1 cellular context compared by ENCODE assay signal in the genomic region with DNA sequence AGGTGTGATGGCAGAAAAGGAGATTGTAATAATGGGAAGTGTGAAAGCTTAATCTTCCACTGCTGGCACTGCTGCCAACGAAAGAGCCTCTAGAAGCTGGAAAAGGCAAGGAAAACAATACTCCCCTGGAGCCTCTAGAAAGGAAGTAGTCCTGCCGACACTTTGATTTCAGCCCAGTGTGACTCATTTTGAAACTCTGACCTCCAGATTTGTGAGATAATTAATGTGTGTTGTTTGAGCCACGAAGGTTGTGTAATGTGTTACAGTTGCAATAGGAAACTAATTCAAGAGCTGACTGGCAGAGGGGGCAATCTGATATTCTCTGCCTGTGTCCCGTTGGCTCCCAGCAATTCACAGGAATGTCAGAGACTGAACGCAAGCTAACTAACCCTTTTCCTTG.
A peak's percentile ranks its signal among the peaks of the same experiment; 100 is the strongest.
TF ChIP-seq lines count a peak whose summit lies in the region.

No MANE protein-coding gene starts in this region.

TF ChIP-seq in HepG2, 621 proteins besides CTCF, POLR2A, EP300 and RAD21 (continued from another document and continues in another):
- no peak for TF ChIP-seq NFE2L1 (CRISPR knock-in tag; IDR thresholded peaks at IDR 0.05; ENCODE audit: borderline replicate concordance)
- peak; percentile 25; the same call in 1 of the 2 replicates for TF ChIP-seq HNF4A (CRISPR knock-in tag; IDR thresholded peaks at IDR 0.05)
- TF ChIP-seq SIX1 (CRISPR knock-in tag; IDR thresholded peaks at IDR 0.05; ENCODE audit: borderline replicate concordance) = peak; percentile 70; the same call in 1 of the 2 replicates
- TF ChIP-seq, protein P1, sequence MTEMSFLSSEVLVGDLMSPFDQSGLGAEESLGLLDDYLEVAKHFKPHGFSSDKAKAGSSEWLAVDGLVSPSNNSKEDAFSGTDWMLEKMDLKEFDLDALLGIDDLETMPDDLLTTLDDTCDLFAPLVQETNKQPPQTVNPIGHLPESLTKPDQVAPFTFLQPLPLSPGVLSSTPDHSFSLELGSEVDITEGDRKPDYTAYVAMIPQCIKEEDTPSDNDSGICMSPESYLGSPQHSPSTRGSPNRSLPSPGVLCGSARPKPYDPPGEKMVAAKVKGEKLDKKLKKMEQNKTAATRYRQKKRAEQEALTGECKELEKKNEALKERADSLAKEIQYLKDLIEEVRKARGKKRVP (CRISPR knock-in tag; IDR thresholded peaks at IDR 0.05) = peak in 1 of 2 experiments; percentile 73; a peak in 1 of 4 replicates
- TF ChIP-seq NFIB (CRISPR knock-in tag; IDR thresholded peaks at IDR 0.05; ENCODE audit: borderline replicate concordance) = no peak
- no peak for TF ChIP-seq ATF7 (IDR thresholded peaks at IDR 0.05)
- TF ChIP-seq ATF7 (CRISPR knock-in tag; IDR thresholded peaks at IDR 0.05) = no peak
- TF ChIP-seq, protein P2, sequence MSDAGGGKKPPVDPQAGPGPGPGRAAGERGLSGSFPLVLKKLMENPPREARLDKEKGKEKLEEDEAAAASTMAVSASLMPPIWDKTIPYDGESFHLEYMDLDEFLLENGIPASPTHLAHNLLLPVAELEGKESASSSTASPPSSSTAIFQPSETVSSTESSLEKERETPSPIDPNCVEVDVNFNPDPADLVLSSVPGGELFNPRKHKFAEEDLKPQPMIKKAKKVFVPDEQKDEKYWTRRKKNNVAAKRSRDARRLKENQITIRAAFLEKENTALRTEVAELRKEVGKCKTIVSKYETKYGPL (CRISPR knock-in tag; IDR thresholded peaks at IDR 0.05) = no peak
- no peak for TF ChIP-seq ZNF749 (CRISPR knock-in tag; IDR thresholded peaks at IDR 0.05; ENCODE audit: borderline replicate concordance)
- TF ChIP-seq, protein P3, sequence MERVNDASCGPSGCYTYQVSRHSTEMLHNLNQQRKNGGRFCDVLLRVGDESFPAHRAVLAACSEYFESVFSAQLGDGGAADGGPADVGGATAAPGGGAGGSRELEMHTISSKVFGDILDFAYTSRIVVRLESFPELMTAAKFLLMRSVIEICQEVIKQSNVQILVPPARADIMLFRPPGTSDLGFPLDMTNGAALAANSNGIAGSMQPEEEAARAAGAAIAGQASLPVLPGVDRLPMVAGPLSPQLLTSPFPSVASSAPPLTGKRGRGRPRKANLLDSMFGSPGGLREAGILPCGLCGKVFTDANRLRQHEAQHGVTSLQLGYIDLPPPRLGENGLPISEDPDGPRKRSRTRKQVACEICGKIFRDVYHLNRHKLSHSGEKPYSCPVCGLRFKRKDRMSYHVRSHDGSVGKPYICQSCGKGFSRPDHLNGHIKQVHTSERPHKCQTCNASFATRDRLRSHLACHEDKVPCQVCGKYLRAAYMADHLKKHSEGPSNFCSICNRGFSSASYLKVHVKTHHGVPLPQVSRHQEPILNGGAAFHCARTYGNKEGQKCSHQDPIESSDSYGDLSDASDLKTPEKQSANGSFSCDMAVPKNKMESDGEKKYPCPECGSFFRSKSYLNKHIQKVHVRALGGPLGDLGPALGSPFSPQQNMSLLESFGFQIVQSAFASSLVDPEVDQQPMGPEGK (CRISPR knock-in tag; IDR thresholded peaks at IDR 0.05) = peak; percentile 36; the same call in 1 of the 2 replicates
- TF ChIP-seq, protein P4, sequence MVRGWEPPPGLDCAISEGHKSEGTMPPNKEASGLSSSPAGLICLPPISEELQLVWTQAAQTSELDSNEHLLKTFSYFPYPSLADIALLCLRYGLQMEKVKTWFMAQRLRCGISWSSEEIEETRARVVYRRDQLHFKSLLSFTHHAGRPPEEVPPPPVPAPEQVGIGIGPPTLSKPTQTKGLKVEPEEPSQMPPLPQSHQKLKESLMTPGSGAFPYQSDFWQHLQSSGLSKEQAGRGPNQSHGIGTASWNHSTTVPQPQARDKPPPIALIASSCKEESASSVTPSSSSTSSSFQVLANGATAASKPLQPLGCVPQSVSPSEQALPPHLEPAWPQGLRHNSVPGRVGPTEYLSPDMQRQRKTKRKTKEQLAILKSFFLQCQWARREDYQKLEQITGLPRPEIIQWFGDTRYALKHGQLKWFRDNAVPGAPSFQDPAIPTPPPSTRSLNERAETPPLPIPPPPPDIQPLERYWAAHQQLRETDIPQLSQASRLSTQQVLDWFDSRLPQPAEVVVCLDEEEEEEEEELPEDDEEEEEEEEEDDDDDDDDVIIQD (CRISPR knock-in tag; IDR thresholded peaks at IDR 0.05; ENCODE audit: low read depth) = peak; percentile 84
- TF ChIP-seq, protein P5, sequence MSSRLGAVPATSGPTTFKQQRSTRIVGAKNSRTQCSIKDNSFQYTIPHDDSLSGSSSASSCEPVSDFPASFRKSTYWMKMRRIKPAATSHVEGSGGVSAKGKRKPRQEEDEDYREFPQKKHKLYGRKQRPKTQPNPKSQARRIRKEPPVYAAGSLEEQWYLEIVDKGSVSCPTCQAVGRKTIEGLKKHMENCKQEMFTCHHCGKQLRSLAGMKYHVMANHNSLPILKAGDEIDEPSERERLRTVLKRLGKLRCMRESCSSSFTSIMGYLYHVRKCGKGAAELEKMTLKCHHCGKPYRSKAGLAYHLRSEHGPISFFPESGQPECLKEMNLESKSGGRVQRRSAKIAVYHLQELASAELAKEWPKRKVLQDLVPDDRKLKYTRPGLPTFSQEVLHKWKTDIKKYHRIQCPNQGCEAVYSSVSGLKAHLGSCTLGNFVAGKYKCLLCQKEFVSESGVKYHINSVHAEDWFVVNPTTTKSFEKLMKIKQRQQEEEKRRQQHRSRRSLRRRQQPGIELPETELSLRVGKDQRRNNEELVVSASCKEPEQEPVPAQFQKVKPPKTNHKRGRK (CRISPR knock-in tag; IDR thresholded peaks at IDR 0.05) = no peak
- TF ChIP-seq, protein P6, sequence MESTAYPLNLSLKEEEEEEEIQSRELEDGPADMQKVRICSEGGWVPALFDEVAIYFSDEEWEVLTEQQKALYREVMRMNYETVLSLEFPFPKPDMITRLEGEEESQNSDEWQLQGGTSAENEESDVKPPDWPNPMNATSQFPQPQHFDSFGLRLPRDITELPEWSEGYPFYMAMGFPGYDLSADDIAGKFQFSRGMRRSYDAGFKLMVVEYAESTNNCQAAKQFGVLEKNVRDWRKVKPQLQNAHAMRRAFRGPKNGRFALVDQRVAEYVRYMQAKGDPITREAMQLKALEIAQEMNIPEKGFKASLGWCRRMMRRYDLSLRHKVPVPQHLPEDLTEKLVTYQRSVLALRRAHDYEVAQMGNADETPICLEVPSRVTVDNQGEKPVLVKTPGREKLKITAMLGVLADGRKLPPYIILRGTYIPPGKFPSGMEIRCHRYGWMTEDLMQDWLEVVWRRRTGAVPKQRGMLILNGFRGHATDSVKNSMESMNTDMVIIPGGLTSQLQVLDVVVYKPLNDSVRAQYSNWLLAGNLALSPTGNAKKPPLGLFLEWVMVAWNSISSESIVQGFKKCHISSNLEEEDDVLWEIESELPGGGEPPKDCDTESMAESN (CRISPR knock-in tag; conservative IDR thresholded peaks at IDR 0.05) = no peak
- peak; percentile 32 to 88; a peak in 2 of 4 replicates for TF ChIP-seq NR2F1 (CRISPR knock-in tag; IDR thresholded peaks at IDR 0.05)
- no peak for TF ChIP-seq FOXP1 (IDR thresholded peaks at IDR 0.05)
- TF ChIP-seq FOXP1 (CRISPR knock-in tag; IDR thresholded peaks at IDR 0.05) = peak; percentile 81
- peak; percentile 31; the same call in 1 of the 2 replicates for TF ChIP-seq CREM (IDR thresholded peaks at IDR 0.05)
- TF ChIP-seq CREM (CRISPR knock-in tag; IDR thresholded peaks at IDR 0.05) = no peak
- no peak for TF ChIP-seq CREB1 (IDR thresholded peaks at IDR 0.05)
- TF ChIP-seq CREB1 (CRISPR knock-in tag; IDR thresholded peaks at IDR 0.05) = peak; percentile 52; the same call in 1 of the 2 replicates
- no peak for TF ChIP-seq SNRNP70 (IDR thresholded peaks at IDR 0.05; ENCODE audit: low read depth, low read length)
- TF ChIP-seq, protein P7, sequence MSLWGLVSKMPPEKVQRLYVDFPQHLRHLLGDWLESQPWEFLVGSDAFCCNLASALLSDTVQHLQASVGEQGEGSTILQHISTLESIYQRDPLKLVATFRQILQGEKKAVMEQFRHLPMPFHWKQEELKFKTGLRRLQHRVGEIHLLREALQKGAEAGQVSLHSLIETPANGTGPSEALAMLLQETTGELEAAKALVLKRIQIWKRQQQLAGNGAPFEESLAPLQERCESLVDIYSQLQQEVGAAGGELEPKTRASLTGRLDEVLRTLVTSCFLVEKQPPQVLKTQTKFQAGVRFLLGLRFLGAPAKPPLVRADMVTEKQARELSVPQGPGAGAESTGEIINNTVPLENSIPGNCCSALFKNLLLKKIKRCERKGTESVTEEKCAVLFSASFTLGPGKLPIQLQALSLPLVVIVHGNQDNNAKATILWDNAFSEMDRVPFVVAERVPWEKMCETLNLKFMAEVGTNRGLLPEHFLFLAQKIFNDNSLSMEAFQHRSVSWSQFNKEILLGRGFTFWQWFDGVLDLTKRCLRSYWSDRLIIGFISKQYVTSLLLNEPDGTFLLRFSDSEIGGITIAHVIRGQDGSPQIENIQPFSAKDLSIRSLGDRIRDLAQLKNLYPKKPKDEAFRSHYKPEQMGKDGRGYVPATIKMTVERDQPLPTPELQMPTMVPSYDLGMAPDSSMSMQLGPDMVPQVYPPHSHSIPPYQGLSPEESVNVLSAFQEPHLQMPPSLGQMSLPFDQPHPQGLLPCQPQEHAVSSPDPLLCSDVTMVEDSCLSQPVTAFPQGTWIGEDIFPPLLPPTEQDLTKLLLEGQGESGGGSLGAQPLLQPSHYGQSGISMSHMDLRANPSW (CRISPR knock-in tag; IDR thresholded peaks at IDR 0.05; ENCODE audit: borderline replicate concordance) = no peak
- 0 out of 2 replicates have a peak, but pooled peaks have one; percentile 28 for TF ChIP-seq HDAC1 (CRISPR knock-in tag; IDR thresholded peaks at IDR 0.05)
- TF ChIP-seq ZNF251 (CRISPR knock-in tag; IDR thresholded peaks at IDR 0.05) = no peak
- TF ChIP-seq PRPF4 (IDR thresholded peaks at IDR 0.05; ENCODE audit: low read depth, low read length, poor library complexity, severe bottlenecking) = no peak
- TF ChIP-seq, protein P8, sequence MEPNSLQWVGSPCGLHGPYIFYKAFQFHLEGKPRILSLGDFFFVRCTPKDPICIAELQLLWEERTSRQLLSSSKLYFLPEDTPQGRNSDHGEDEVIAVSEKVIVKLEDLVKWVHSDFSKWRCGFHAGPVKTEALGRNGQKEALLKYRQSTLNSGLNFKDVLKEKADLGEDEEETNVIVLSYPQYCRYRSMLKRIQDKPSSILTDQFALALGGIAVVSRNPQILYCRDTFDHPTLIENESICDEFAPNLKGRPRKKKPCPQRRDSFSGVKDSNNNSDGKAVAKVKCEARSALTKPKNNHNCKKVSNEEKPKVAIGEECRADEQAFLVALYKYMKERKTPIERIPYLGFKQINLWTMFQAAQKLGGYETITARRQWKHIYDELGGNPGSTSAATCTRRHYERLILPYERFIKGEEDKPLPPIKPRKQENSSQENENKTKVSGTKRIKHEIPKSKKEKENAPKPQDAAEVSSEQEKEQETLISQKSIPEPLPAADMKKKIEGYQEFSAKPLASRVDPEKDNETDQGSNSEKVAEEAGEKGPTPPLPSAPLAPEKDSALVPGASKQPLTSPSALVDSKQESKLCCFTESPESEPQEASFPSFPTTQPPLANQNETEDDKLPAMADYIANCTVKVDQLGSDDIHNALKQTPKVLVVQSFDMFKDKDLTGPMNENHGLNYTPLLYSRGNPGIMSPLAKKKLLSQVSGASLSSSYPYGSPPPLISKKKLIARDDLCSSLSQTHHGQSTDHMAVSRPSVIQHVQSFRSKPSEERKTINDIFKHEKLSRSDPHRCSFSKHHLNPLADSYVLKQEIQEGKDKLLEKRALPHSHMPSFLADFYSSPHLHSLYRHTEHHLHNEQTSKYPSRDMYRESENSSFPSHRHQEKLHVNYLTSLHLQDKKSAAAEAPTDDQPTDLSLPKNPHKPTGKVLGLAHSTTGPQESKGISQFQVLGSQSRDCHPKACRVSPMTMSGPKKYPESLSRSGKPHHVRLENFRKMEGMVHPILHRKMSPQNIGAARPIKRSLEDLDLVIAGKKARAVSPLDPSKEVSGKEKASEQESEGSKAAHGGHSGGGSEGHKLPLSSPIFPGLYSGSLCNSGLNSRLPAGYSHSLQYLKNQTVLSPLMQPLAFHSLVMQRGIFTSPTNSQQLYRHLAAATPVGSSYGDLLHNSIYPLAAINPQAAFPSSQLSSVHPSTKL (CRISPR knock-in tag; IDR thresholded peaks at IDR 0.05) = peak; percentile 94
- TF ChIP-seq GFI1 (CRISPR knock-in tag; IDR thresholded peaks at IDR 0.05; ENCODE audit: borderline replicate concordance) = peak; percentile 33; the same call in 1 of the 2 replicates
- no peak for TF ChIP-seq THYN1 (CRISPR knock-in tag; IDR thresholded peaks at IDR 0.05; ENCODE audit: borderline replicate concordance, low read depth)
- TF ChIP-seq ZNF263 (CRISPR knock-in tag; IDR thresholded peaks at IDR 0.05) = no peak
- TF ChIP-seq, protein P9, sequence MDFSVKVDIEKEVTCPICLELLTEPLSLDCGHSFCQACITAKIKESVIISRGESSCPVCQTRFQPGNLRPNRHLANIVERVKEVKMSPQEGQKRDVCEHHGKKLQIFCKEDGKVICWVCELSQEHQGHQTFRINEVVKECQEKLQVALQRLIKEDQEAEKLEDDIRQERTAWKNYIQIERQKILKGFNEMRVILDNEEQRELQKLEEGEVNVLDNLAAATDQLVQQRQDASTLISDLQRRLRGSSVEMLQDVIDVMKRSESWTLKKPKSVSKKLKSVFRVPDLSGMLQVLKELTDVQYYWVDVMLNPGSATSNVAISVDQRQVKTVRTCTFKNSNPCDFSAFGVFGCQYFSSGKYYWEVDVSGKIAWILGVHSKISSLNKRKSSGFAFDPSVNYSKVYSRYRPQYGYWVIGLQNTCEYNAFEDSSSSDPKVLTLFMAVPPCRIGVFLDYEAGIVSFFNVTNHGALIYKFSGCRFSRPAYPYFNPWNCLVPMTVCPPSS (IDR thresholded peaks at IDR 0.05) = no peak
- TF ChIP-seq, protein P10, sequence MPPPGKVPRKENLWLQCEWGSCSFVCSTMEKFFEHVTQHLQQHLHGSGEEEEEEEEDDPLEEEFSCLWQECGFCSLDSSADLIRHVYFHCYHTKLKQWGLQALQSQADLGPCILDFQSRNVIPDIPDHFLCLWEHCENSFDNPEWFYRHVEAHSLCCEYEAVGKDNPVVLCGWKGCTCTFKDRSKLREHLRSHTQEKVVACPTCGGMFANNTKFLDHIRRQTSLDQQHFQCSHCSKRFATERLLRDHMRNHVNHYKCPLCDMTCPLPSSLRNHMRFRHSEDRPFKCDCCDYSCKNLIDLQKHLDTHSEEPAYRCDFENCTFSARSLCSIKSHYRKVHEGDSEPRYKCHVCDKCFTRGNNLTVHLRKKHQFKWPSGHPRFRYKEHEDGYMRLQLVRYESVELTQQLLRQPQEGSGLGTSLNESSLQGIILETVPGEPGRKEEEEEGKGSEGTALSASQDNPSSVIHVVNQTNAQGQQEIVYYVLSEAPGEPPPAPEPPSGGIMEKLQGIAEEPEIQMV (CRISPR knock-in tag; IDR thresholded peaks at IDR 0.05; ENCODE audit: low read depth) = no peak
- TF ChIP-seq, protein P11, sequence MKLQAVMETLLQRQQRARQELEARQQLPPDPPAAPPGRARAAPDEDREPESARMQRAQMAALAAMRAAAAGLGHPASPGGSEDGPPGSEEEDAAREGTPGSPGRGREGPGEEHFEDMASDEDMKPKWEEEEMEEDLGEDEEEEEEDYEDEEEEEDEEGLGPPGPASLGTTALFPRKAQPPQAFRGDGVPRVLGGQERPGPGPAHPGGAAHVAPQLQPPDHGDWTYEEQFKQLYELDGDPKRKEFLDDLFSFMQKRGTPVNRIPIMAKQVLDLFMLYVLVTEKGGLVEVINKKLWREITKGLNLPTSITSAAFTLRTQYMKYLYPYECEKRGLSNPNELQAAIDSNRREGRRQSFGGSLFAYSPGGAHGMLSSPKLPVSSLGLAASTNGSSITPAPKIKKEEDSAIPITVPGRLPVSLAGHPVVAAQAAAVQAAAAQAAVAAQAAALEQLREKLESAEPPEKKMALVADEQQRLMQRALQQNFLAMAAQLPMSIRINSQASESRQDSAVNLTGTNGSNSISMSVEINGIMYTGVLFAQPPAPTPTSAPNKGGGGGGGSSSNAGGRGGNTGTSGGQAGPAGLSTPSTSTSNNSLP (IDR thresholded peaks at IDR 0.05; ENCODE audit: low read depth, low read length) = peak; percentile 98
- peak; percentile 38; the same call in 1 of the 2 replicates for TF ChIP-seq GABPB1 (CRISPR knock-in tag; IDR thresholded peaks at IDR 0.05)
- no peak for TF ChIP-seq ZSCAN20 (CRISPR knock-in tag; IDR thresholded peaks at IDR 0.05; ENCODE audit: borderline replicate concordance)
- no peak for TF ChIP-seq SRF (IDR thresholded peaks at IDR 0.05; ENCODE audit: low read depth, low read length)
